Comparison of ENCODE assay signal across 35 cellular contexts in the genomic region with DNA sequence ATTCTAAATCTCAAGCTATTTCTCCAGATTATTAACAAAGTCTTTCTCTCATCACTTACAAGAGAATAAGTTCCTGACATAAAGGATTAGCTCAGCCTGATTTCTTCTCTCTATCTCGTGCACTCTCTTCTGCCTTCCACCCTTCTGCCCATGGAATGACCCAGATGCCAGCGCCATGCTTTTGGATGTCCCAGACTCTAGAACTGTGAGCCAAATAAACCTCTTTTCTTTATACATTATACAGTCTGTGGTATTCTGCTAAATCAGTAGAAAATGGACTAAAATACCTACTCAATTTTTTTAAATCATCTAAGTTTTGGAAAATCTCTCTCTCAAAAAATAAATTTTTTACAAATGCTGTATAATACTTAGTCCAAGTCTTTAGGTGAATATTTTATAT.
DNase-seq lines count a peak whose midpoint lies in the region; ATAC-seq, FAIRE-seq and TF ChIP-seq lines count a peak whose summit lies in the region.
"Had no signal": no experiment of that assay in that cellular context is flagged by ENCODE, and none has a peak within 500 bp of the region (broad histone marks: within the 10 kb centered on the region; RNA-seq: fewer than 3 reads in every experiment).

No MANE protein-coding gene starts in this region.

- CTCF ChIA-PET in HepG2 (lab: Yijun Ruan, JAX; ENCODE audit: low intra/inter-chr PET ratio, low total read pairs), result no interaction called here
- CTCF ChIA-PET in K562 (lab: Yijun Ruan, JAX; ENCODE audit: low intra/inter-chr PET ratio), result no interaction called here

- H3K4me3 Mint-ChIP-seq in activated T-cell treated with anti-CD3 and anti-CD28 coated beads, Interleukin-2, amount 50 U/mL, for 72 hours, result no peak overlapping the region
- H3K4me3 Mint-ChIP-seq: B cell; CD14-positive monocyte; CD4-positive, alpha-beta memory T cell; CD4-positive, alpha-beta T cell; CD4-positive, CD25-positive, alpha-beta regulatory T cell; CD8-positive, alpha-beta memory T cell; CD8-positive, alpha-beta T cell had no signal

- POLR2A ChIA-PET in HepG2 (lab: Yijun Ruan, JAX) (no interaction called here), K562 (lab: Yijun Ruan, JAX) (no interaction called here)

- H3K4me1 Mint-ChIP-seq in activated T-cell treated with anti-CD3 and anti-CD28 coated beads, Interleukin-2, amount 50 U/mL, for 72 hours (ENCODE audit: low read depth), result peaks cover 10% of the 10 kb centered on the region
- H3K4me1 Mint-ChIP-seq: CD14-positive monocyte had no signal

- H3K36me3 ChIP-seq in HepG2 (replicated peaks in 1 of 2; ENCODE audit: control insufficient read depth in 1 of 2, insufficient read depth in 2 of 2, low read length in 2 of 2), result no peaks in the 10 kb centered on the region
- no peaks in the 10 kb centered on the region for H3K36me3 ChIP-seq in right lobe of liver
- no peaks in the 10 kb centered on the region for H3K36me3 ChIP-seq in K562 (ENCODE audit: control insufficient read depth, insufficient read depth, low read length)
- H3K36me3 ChIP-seq in spleen, result no peaks in the 10 kb centered on the region
- H3K36me3 ChIP-seq: BE2C; BLaER1; BLaER1 treated with 17β-estradiol and CSF1 and Interleukin-3, amounts not matched to agents 10 nM and 100 nM had no signal

- H3K9me1 ChIP-seq in K562 (ENCODE audit: control insufficient read depth, insufficient read depth, low read length), result no peaks in the 10 kb centered on the region

- no peak for TF ChIP-seq CTCF in HepG2 (CRISPR knock-in tag; IDR thresholded peaks at IDR 0.05)
- no peak for TF ChIP-seq CTCF in right lobe of liver (IDR thresholded peaks at IDR 0.05)
- no peak for TF ChIP-seq CTCF in K562 (IDR thresholded peaks at IDR 0.05 in 2 of 3, conservative IDR thresholded peaks at IDR 0.05 in 1 of 3; ENCODE audit: insufficient read depth in 2 of 3, low read depth in 1 of 3, low read length in 3 of 3)
- TF ChIP-seq CTCF in spleen (IDR thresholded peaks at IDR 0.05 in 8 of 11, conservative IDR thresholded peaks at IDR 0.05 in 3 of 11), result no peak

- H3K36me3 Mint-ChIP-seq in activated T-cell treated with anti-CD3 and anti-CD28 coated beads, Interleukin-2, amount 50 U/mL, for 72 hours (ENCODE audit: insufficient read depth in 2 of 2), result peaks cover 3 to 5% of the 10 kb centered on the region in 2 donors
- H3K36me3 Mint-ChIP-seq: CD14-positive monocyte; CD8-positive, alpha-beta T cell had no signal

- no peak for FAIRE-seq in HepG2 (lab: Jason Lieb, UNC)
- FAIRE-seq in K562 (lab: Jason Lieb, UNC), result no peak
- FAIRE-seq: A204.1, A549, D721Med had no signal

- TF ChIP-seq EP300 in HepG2 (IDR thresholded peaks at IDR 0.05; ENCODE audit: low read depth in 2 of 2, low read length in 2 of 2) (no peak), HepG2 (CRISPR knock-in tag; IDR thresholded peaks at IDR 0.05; ENCODE audit: borderline replicate concordance) (no peak), K562 (IDR thresholded peaks at IDR 0.05; ENCODE audit: low read length) (no peak)

- H3K9me3 Mint-ChIP-seq in activated T-cell treated with anti-CD3 and anti-CD28 coated beads, Interleukin-2, amount 50 U/mL, for 72 hours, result peaks cover 0 to 2% of the 10 kb centered on the region in 2 donors
- H3K9me3 Mint-ChIP-seq: CD4-positive, alpha-beta T cell had no signal

- no peaks in the 10 kb centered on the region for H3K79me2 ChIP-seq in HepG2 (ENCODE audit: insufficient read depth, low read length)
- H3K79me2 ChIP-seq in K562 (ENCODE audit: control insufficient read depth, insufficient read depth, low read length), result no peaks in the 10 kb centered on the region

- H3K4me3 ChIP-seq in HepG2 (replicated peaks in 1 of 3; ENCODE audit: insufficient read depth in 1 of 3, low read depth in 2 of 3, low read length in 3 of 3) (no peak overlapping the region), right lobe of liver (no peak overlapping the region), K562 (no peak overlapping the region), spleen (no peak overlapping the region)
- H3K4me3 ChIP-seq: A549; BLaER1; BLaER1 treated with 17β-estradiol and CSF1 and Interleukin-3, amounts not matched to agents 10 nM and 100 nM had no signal

- no peak for TF ChIP-seq POLR2A in HepG2 (IDR thresholded peaks at IDR 0.05; ENCODE audit: insufficient read depth in 1 of 2, low read depth in 2 of 2, low read length in 2 of 2)
- TF ChIP-seq POLR2A in right lobe of liver (IDR thresholded peaks at IDR 0.05), result no peak
- no peak for TF ChIP-seq POLR2A in K562 (conservative IDR thresholded peaks at IDR 0.05)
- TF ChIP-seq POLR2A in spleen (IDR thresholded peaks at IDR 0.05), result no peak

- no peak for ATAC-seq in activated T-cell treated with anti-CD3 and anti-CD28 coated beads, Interleukin-2, amount 50 U/mL, for 72 hours (replicated peaks in 1 of 2)
- ATAC-seq in HepG2, result no peak
- no peak for ATAC-seq in right lobe of liver
- no peak for ATAC-seq in K562
- ATAC-seq: A549; CD8-positive, alpha-beta T cell had no signal

- TF ChIP-seq RAD21 in HepG2 (CRISPR knock-in tag; IDR thresholded peaks at IDR 0.05), result no peak
- no peak for TF ChIP-seq RAD21 in K562 (CRISPR knock-in tag; conservative IDR thresholded peaks at IDR 0.05 in 1 of 2, IDR thresholded peaks at IDR 0.05 in 1 of 2)

- intact Hi-C loops in HepG2 (cut with micrococcal nuclease; ENCODE audit: unreplicated experiment) (no loop called here), right lobe of liver (cut with DNase I) (no loop called here), K562 (cut with micrococcal nuclease) (loop anchor here (10.0 kb wide), 1 partner anchor 682 kb away; no protein-coding TSS in a partner anchor), spleen (cut with DNase I; ENCODE audit: low total_unique reads) (no loop called here)

- H3K9ac ChIP-seq in HepG2 (ENCODE audit: insufficient read depth, low read depth, low read length) (no peak overlapping the region), K562 (ENCODE audit: insufficient read depth in 1 of 2, low read depth in 2 of 2, low read length in 2 of 2) (no peak overlapping the region)
- H3K9ac ChIP-seq: BLaER1; BLaER1 treated with 17β-estradiol and CSF1 and Interleukin-3, amounts not matched to agents 10 nM and 100 nM had no signal

- H3K4me2 ChIP-seq in HepG2 (ENCODE audit: low read depth, low read length) (no peak overlapping the region), K562 (ENCODE audit: insufficient read depth, low read length) (no peak overlapping the region)
- H3K4me2 ChIP-seq: A549; BLaER1; BLaER1 treated with 17β-estradiol and CSF1 and Interleukin-3, amounts not matched to agents 10 nM and 100 nM had no signal

- no peaks in the 10 kb centered on the region for H4K20me1 ChIP-seq in HepG2 (ENCODE audit: insufficient read depth, low read length)
- H4K20me1 ChIP-seq in K562 (replicated peaks; ENCODE audit: control insufficient read depth, insufficient read depth, low read length), result no peaks in the 10 kb centered on the region
- H4K20me1 ChIP-seq: BLaER1; BLaER1 treated with 17β-estradiol and CSF1 and Interleukin-3, amounts not matched to agents 10 nM and 100 nM had no signal

- H3K27ac Mint-ChIP-seq in activated T-cell treated with anti-CD3 and anti-CD28 coated beads, Interleukin-2, amount 50 U/mL, for 72 hours, result peak overlapping the region; percentile 3
- H3K27ac Mint-ChIP-seq: B cell; CD14-positive monocyte; CD4-positive, alpha-beta memory T cell; CD4-positive, alpha-beta T cell; CD8-positive, alpha-beta T cell had no signal

- H3K27me3 Mint-ChIP-seq in activated T-cell treated with anti-CD3 and anti-CD28 coated beads, Interleukin-2, amount 50 U/mL, for 72 hours (ENCODE audit: low read depth), result no peaks in the 10 kb centered on the region
- H3K27me3 Mint-ChIP-seq: B cell; CD4-positive, alpha-beta memory T cell; CD4-positive, alpha-beta T cell; CD8-positive, alpha-beta memory T cell had no signal

- DNase-seq in activated T-cell treated with anti-CD3 and anti-CD28 coated beads, Interleukin-2, amount 50 U/mL, for 72 hours, result no peak
- DNase-seq in activated T-cell treated with anti-CD3 and anti-CD28 coated beads, Interleukin-2, amount 50 U/mL, for 48 hours, result no peak
- no peak for DNase-seq in HepG2 (ENCODE audit: low spot score)
- DNase-seq in right lobe of liver, result no peak
- DNase-seq in K562 (ENCODE audit: extremely low read depth in 1 of 4, low spot score in 3 of 4), result no peak
- DNase-seq in spleen, result no peak
- DNase-seq: 8988T; ACHN; AML-193; BE2C; C1 segment of cervical spinal cord; Caco-2; Calu3; CD4-positive, alpha-beta memory T cell; CD4-positive, alpha-beta T cell; CD4-positive, CD25-positive, alpha-beta regulatory T cell; CD8-positive, alpha-beta memory T cell; CD8-positive, alpha-beta T cell; COR-L47; DMS 273 treated with DMSO at 0.1 percent for 48 hours; DMS153; DMS53; DMS79; DMS79 treated with DMSO at 0.1 percent for 48 hours; DND-41; EL had no signal

- H3K9me3 ChIP-seq in HepG2 (ENCODE audit: low read length) (no peaks in the 10 kb centered on the region), right lobe of liver (no peaks in the 10 kb centered on the region), K562 (replicated peaks; ENCODE audit: control insufficient read depth, insufficient read depth, low read depth, low read length) (no peaks in the 10 kb centered on the region), spleen (no peaks in the 10 kb centered on the region)
- H3K9me3 ChIP-seq: BE2C; BLaER1; BLaER1 treated with 17β-estradiol and CSF1 and Interleukin-3, amounts not matched to agents 10 nM and 100 nM had no signal

- no peaks in the 10 kb centered on the region for H3K27me3 ChIP-seq in HepG2 (ENCODE audit: control insufficient read depth in 1 of 2, insufficient read depth in 2 of 2, low read length in 2 of 2)
- H3K27me3 ChIP-seq in right lobe of liver, result no peaks in the 10 kb centered on the region
- H3K27me3 ChIP-seq in K562 (ENCODE audit: control insufficient read depth in 2 of 2, insufficient read depth in 2 of 2, low read length in 2 of 2), result no peaks in the 10 kb centered on the region
- no peaks in the 10 kb centered on the region for H3K27me3 ChIP-seq in spleen (replicated peaks in 1 of 7)
- H3K27me3 ChIP-seq: BE2C; BLaER1; BLaER1 treated with 17β-estradiol and CSF1 and Interleukin-3, amounts not matched to agents 10 nM and 100 nM had no signal

- no peak overlapping the region for H3K27ac ChIP-seq in HepG2 (ENCODE audit: extremely low read length, insufficient read depth, low read length)
- H3K27ac ChIP-seq in right lobe of liver, result no peak overlapping the region
- H3K27ac ChIP-seq in K562 (ENCODE audit: extremely low read depth, low read depth, low read length), result no peak overlapping the region
- no peak overlapping the region for H3K27ac ChIP-seq in spleen
- H3K27ac ChIP-seq: 22Rv1; A549; BLaER1; BLaER1 treated with 17β-estradiol and CSF1 and Interleukin-3, amounts not matched to agents 10 nM and 100 nM; C4-2B had no signal

- in situ Hi-C loops in HepG2 (cut with HindIII; ENCODE audit: extremely low pct_ligation_motif_present, low pct_unique_long_range_greater_than_20kb) (no loop called here), K562 (cut with MboI) (no loop called here)

- no peaks in the 10 kb centered on the region for H3K4me1 ChIP-seq in HepG2 (ENCODE audit: insufficient read depth, low read length)
- H3K4me1 ChIP-seq in right lobe of liver, result no peaks in the 10 kb centered on the region
- no peaks in the 10 kb centered on the region; a peak in 1 of 5 replicates for H3K4me1 ChIP-seq in K562 (replicated peaks in 1 of 2; ENCODE audit: control insufficient read depth in 2 of 2, insufficient read depth in 2 of 2, low read length in 2 of 2)
- no peaks in the 10 kb centered on the region for H3K4me1 ChIP-seq in spleen
- H3K4me1 ChIP-seq: BE2C, BLaER1, Caco-2 had no signal

- BruUV-seq in HepG2 (replicated peaks; lab: Mats Ljungman, UMichigan) (no TSS peak), K562 (replicated peaks; lab: Mats Ljungman, UMichigan) (no TSS peak)

- 94% methylated on average over 2 of the region's 2 CpGs for WGBS in HepG2 (ENCODE audit: low lambda C conversion rate)
- WGBS in right lobe of liver (ENCODE audit: insufficient coverage, low coverage, low lambda C conversion rate, missing lambda C conversion rate), result 81% methylated on average over 2 of the region's 2 CpGs
- WGBS in K562 (ENCODE audit: insufficient coverage, low coverage, missing lambda C conversion rate), result 0% methylated on average over 2 of the region's 2 CpGs
- WGBS in spleen, 5 donors, result 84 to 93% (median 86%) methylated on average over 2 of the region's 2 CpGs

- H2AFZ ChIP-seq in HepG2 (ENCODE audit: low read length) (no peak overlapping the region), K562 (ENCODE audit: low read depth, low read length) (no peak overlapping the region)
